In genomic region chr20:20743511-20744169, GRCh38 we compare ENCODE assay signal across 8 cellular contexts. TPM values are rescaled to one million over a fixed set of nuclear protein-coding genes. Genes with fewer than 3 reads are reported as not detected.
DNase-seq lines count a peak whose midpoint lies in the region; ATAC-seq and TF ChIP-seq lines count a peak whose summit lies in the region.

No MANE protein-coding gene starts in this region.

- WGBS in lower leg skin, 2 donors: 17 to 18% methylated on average over 15 of the region's 15 CpGs
- 39 to 41% methylated on average over 14 to 15 of the region's 15 CpGs for whole genome bisulfite sequencing in testis, 2 donors

- H3K4me1 Mint-ChIP-seq in T-cell: no peaks in the 10 kb centered on the region
- H3K4me1 Mint-ChIP-seq in activated CD8-positive, alpha-beta memory T cell treated with anti-CD3 and anti-CD28 coated beads, Interleukin-2, amount 10 ng/mL, durations not matched to agents 7 days and 5 days: no peaks in the 10 kb centered on the region

- no peaks in the 10 kb centered on the region for H3K36me3 ChIP-seq in testis (ENCODE audit: low read depth, missing control alignments)

- peaks cover 0 to 2% (median 1%) of the 10 kb centered on the region in 3 donors for H3K9me3 Mint-ChIP-seq in T-cell
- no peaks in the 10 kb centered on the region for H3K9me3 Mint-ChIP-seq in activated CD8-positive, alpha-beta memory T cell treated with anti-CD3 and anti-CD28 coated beads, Interleukin-2, amount 10 ng/mL, durations not matched to agents 7 days and 5 days (ENCODE audit: low read depth)

- no peak overlapping the region for H3K27ac Mint-ChIP-seq in T-cell
- no peak overlapping the region for H3K27ac Mint-ChIP-seq in activated CD8-positive, alpha-beta memory T cell treated with anti-CD3 and anti-CD28 coated beads, Interleukin-2, amount 10 ng/mL, durations not matched to agents 7 days and 5 days

- no peaks in the 10 kb centered on the region for H3K36me3 Mint-ChIP-seq in T-cell
- no peaks in the 10 kb centered on the region for H3K36me3 Mint-ChIP-seq in activated CD8-positive, alpha-beta memory T cell treated with anti-CD3 and anti-CD28 coated beads, Interleukin-2, amount 10 ng/mL, durations not matched to agents 7 days and 5 days

- no peaks in the 10 kb centered on the region for H3K9me3 ChIP-seq in testis

- H3K27me3 ChIP-seq in testis: no peaks in the 10 kb centered on the region

- peak overlapping the region; percentile 74 to 82 for H3K27ac ChIP-seq in testis

- TF ChIP-seq POLR2A in lower leg skin (IDR thresholded peaks at IDR 0.05) (no peak), testis (IDR thresholded peaks at IDR 0.05) (no peak)

- H3K4me1 ChIP-seq in testis: peaks cover 21% of the 10 kb centered on the region

- POLR2A ChIA-PET in T-cell (lab: Charles Lee): no interaction called here

- H3K27me3 Mint-ChIP-seq in T-cell: peaks cover 12 to 14% of the 10 kb centered on the region in 2 donors
- H3K27me3 Mint-ChIP-seq in activated CD8-positive, alpha-beta memory T cell treated with anti-CD3 and anti-CD28 coated beads, Interleukin-2, amount 10 ng/mL, durations not matched to agents 7 days and 5 days: peaks cover 38% of the 10 kb centered on the region

- H3K4me3 ChIP-seq in lower leg skin (ENCODE audit: low read depth, poor library complexity, severe bottlenecking) (no peak overlapping the region), testis (no peak overlapping the region), foreskin fibroblast (ENCODE audit: low read depth in 1 of 2, low read length in 2 of 2) (no peak overlapping the region)

- TF ChIP-seq CTCF in lower leg skin (IDR thresholded peaks at IDR 0.05): no peak
- no peak for TF ChIP-seq CTCF in testis (IDR thresholded peaks at IDR 0.05)
- no peak for TF ChIP-seq CTCF in foreskin fibroblast (IDR thresholded peaks at IDR 0.05; ENCODE audit: low read depth, low read length)

- CTCF ChIA-PET in T-cell (lab: Charles Lee): no interaction called here
- CTCF ChIA-PET in activated CD8-positive, alpha-beta memory T cell treated with anti-CD3 and anti-CD28 coated beads, Interleukin-2, amount 10 ng/mL, durations not matched to agents 7 days and 5 days (lab: Charles Lee): no interaction called here

- DNase-seq in NCI-H2029 (lab: John Stamatoyannopoulos, UW) (peak; percentile 92), cerebellum (ENCODE audit: low spot score) (peak; percentile 28), lower leg skin (ENCODE audit: low spot score in 2 of 2) (peak; percentile 43 to 93), testis (peak; percentile 66), foreskin fibroblast (no peak), T-cell (no peak)
- DNase-seq in activated CD8-positive, alpha-beta memory T cell treated with anti-CD3 and anti-CD28 coated beads, Interleukin-2, amount 10 ng/mL, durations not matched to agents 7 days and 5 days: no peak

- intact Hi-C loops in lower leg skin (cut with DNase I; ENCODE audit: low total_unique reads): no loop called here
- intact Hi-C loops in testis (cut with DNase I; ENCODE audit: low total_unique reads): no loop called here

- H3K4me3 Mint-ChIP-seq in T-cell: no peak overlapping the region
- no peak overlapping the region for H3K4me3 Mint-ChIP-seq in activated CD8-positive, alpha-beta memory T cell treated with anti-CD3 and anti-CD28 coated beads, Interleukin-2, amount 10 ng/mL, durations not matched to agents 7 days and 5 days

- ATAC-seq in GM19324 (IDR thresholded peaks at IDR 0.05; ENCODE audit: low FRiP score, unreplicated experiment) (peak; percentile 57), T-cell (replicated peaks in 1 of 4) (no peak)
- no peak for ATAC-seq in activated CD8-positive, alpha-beta memory T cell treated with anti-CD3 and anti-CD28 coated beads, Interleukin-2, amount 10 ng/mL, durations not matched to agents 7 days and 5 days

RNA-seq across cellular contexts. Expression of gene RALGAPA2, which starts 31.2 kb away (rescaled TPM):
- 50.7 TPM for total RNA-seq in cerebellum
- total RNA-seq in lower leg skin: 10 to 100 TPM; 56.1 to 78.8 (median 60.8) TPM
- 10 to 100 TPM; 59.2 to 61.5 TPM for total RNA-seq in testis
- 26.9 TPM for polyA plus RNA-seq in testis (ENCODE audit: insufficient read depth, low read depth, low replicate concordance)
- 10 to 100 TPM; 28.0 to 36.1 (median 31.7) TPM for total RNA-seq in T-cell
- 10 to 100 TPM; 11.7 to 16.0 TPM for total RNA-seq in activated CD8-positive, alpha-beta memory T cell treated with anti-CD3 and anti-CD28 coated beads, Interleukin-2, amount 10 ng/mL, durations not matched to agents 7 days and 5 days

Comparison
In these comparisons a context has a peak if more than half of its experiments do, and no peak if none do; other contexts are left out.
1. DNase-seq: peak in NCI-H2029 (single experiment), cerebellum (single experiment), lower leg skin (2 of 2) and testis (single experiment); none in foreskin fibroblast (0 of 2), T-cell (0 of 34) and activated CD8-positive, alpha-beta memory T cell treated with anti-CD3 and anti-CD28 coated beads, Interleukin-2, amount 10 ng/mL, durations not matched to agents 7 days and 5 days (single experiment).